8 cellular contexts compared by ENCODE assay signal in genomic region chr14:35045798-35046047, GRCh38. TPM values are rescaled to one million over a fixed set of nuclear protein-coding genes. Genes with fewer than 3 reads are reported as not detected.
DNase-seq lines count a peak whose midpoint lies in the region; ATAC-seq, FAIRE-seq and TF ChIP-seq lines count a peak whose summit lies in the region.

No MANE protein-coding gene starts in this region.

- TF ChIP-seq CTCF in C4-2B (conservative IDR thresholded peaks at IDR 0.05) (no peak), LNCaP clone FGC (IDR thresholded peaks at IDR 0.05; ENCODE audit: control insufficient read depth, extremely low read depth, insufficient read depth) (no peak), dorsolateral prefrontal cortex (IDR thresholded peaks at IDR 0.05 in 54 of 56, conservative IDR thresholded peaks at IDR 0.05 in 2 of 56; ENCODE audit: low read depth in 1 of 56, partially characterized antibody in 56 of 56) (no peak), nephron progenitor cell (IDR thresholded peaks at IDR 0.05) (no peak), GM10266 (IDR thresholded peaks at IDR 0.05; ENCODE audit: control insufficient read depth, insufficient read depth, low read depth, missing control alignments) (no peak)

- intact Hi-C loops in dorsolateral prefrontal cortex (cut with DNase I) (loop anchor here (1.0 to 10.0 kb wide), 9 partner anchors 63 to 371 kb away; partner anchors contain the start of genes BAZ1A (in 2 of the 2), PRORP (in 2 of the 2), SRP54 (in 2 of the 2) and CFL2 (in 1 of the 2)), posterior vena cava (cut with DNase I) (loop anchor here in 1 of 2 donors (10.0 kb wide), 1 partner anchor 359 kb away; the partner anchor contains the start of gene NFKBIA)

- no peak for ATAC-seq in HG02678 (IDR thresholded peaks at IDR 0.05; ENCODE audit: unreplicated experiment)

- no peak for FAIRE-seq in H54 (lab: Jason Lieb, UNC)

- no peaks in the 10 kb centered on the region for H3K9me3 Mint-ChIP-seq in nephron progenitor cell

- peaks cover 3% of the 10 kb centered on the region for H3K27me3 Mint-ChIP-seq in nephron progenitor cell (ENCODE audit: low read depth, poor library complexity)

- peaks cover 22% of the 10 kb centered on the region for H3K4me1 Mint-ChIP-seq in nephron progenitor cell

- peak overlapping the region; percentile 94 for H3K27ac ChIP-seq in C4-2B
- H3K27ac ChIP-seq in dorsolateral prefrontal cortex, result peak overlapping the region; percentile 92 to 100 (median 98)

- H3K36me3 Mint-ChIP-seq in nephron progenitor cell (ENCODE audit: low read depth), result peaks cover 5% of the 10 kb centered on the region

- no peaks in the 10 kb centered on the region for H3K27me3 ChIP-seq in dorsolateral prefrontal cortex

- TF ChIP-seq POLR2A in H54 (IDR thresholded peaks at IDR 0.05; ENCODE audit: low read depth, low read length), result no peak

- H3K27ac Mint-ChIP-seq in nephron progenitor cell, result peak overlapping the region; percentile 98

- H3K4me3 Mint-ChIP-seq in nephron progenitor cell, result peak overlapping the region; percentile 96

- DNase-seq in LNCaP clone FGC (ENCODE audit: low read depth) (no peak), dorsolateral prefrontal cortex (no peak), nephron progenitor cell (no peak), posterior vena cava (ENCODE audit: low spot score) (no peak), H54 (ENCODE audit: insufficient read length, low spot score) (no peak), GM10266 (ENCODE audit: extremely low spot score) (no peak)

- H3K4me3 ChIP-seq in LNCaP clone FGC (ENCODE audit: low read depth, low read length), result peak overlapping the region; percentile 83
- H3K4me3 ChIP-seq in dorsolateral prefrontal cortex, result peak overlapping the region; percentile 60 to 97 (median 91)

RNA-seq across cellular contexts. Expression of gene FAM177A1, which starts 0.3 kb away (rescaled TPM):
- total RNA-seq in dorsolateral prefrontal cortex (100 to 1,000 TPM in 4 of 120 experiments, 10 to 100 TPM in 116; 34.2 to 106 (median 58.8) TPM), posterior vena cava (10 to 100 TPM; 69.2 to 84.8 TPM)
